In the genomic region with DNA sequence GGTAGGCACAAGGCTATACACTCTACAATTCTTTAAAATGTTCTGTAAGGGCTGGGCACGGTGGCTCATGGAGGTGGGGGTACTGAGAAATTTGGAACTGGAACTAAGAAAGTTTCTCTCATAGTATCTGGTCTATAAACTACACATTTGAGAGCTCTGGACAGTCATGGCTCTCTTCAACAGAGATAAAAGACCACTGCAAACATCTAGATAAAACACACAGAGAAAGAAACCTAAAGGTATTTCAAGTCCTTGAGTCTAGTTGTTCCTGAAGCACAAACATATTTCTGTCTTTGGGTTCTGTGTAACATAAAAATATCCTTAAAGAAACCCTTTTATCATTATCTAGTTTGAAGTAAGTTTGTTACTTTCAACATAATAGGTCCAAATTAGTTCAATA, we compare ENCODE assay signal across 25 cellular contexts. TPM values are rescaled to one million over a fixed set of nuclear protein-coding genes. Genes with fewer than 3 reads are reported as not detected.
A peak's percentile ranks its signal among the peaks of the same experiment; 100 is the strongest.
DNase-seq lines count a peak whose midpoint lies in the region; ATAC-seq and TF ChIP-seq lines count a peak whose summit lies in the region.
"Had no signal": no experiment of that assay in that cellular context is flagged by ENCODE, and none has a peak within 500 bp of the region (broad histone marks: within the 10 kb centered on the region; RNA-seq: fewer than 3 reads in every experiment).

No MANE protein-coding gene starts in this region.

- intact Hi-C loops in CD4-positive, alpha-beta T cell (cut with DNase I, micrococcal nuclease), result no loop called here
- intact Hi-C loops in dorsolateral prefrontal cortex (cut with DNase I), result no loop called here

- no peak overlapping the region for H3K4me3 Mint-ChIP-seq in CD4-positive, alpha-beta T cell
- H3K4me3 Mint-ChIP-seq in T-cell (no peak overlapping the region), osteocyte (ENCODE audit: unreplicated experiment) (no peak overlapping the region)
- H3K4me3 Mint-ChIP-seq: activated CD4-positive, alpha-beta T cell treated with anti-CD3 and anti-CD28 coated beads, Interleukin-2, amount 10 ng/mL, durations not matched to agents 24 days and 14 days; neural progenitor cell had no signal

- H3K27ac ChIP-seq in CD4-positive, alpha-beta T cell (ENCODE audit: low read depth, low read length), result no peak overlapping the region
- no peak overlapping the region for H3K27ac ChIP-seq in dorsolateral prefrontal cortex
- H3K27ac ChIP-seq: esophagus muscularis mucosa, neural progenitor cell, tibial artery, WERI-Rb-1 had no signal

- H3K27ac Mint-ChIP-seq in CD4-positive, alpha-beta T cell, result peak overlapping the region; percentile 74
- H3K27ac Mint-ChIP-seq in T-cell (peak overlapping the region; percentile 46 to 48), osteocyte (ENCODE audit: unreplicated experiment) (peak overlapping the region; percentile 82)
- H3K27ac Mint-ChIP-seq: activated CD4-positive, alpha-beta T cell treated with anti-CD3 and anti-CD28 coated beads, Interleukin-2, amount 10 ng/mL, durations not matched to agents 24 days and 14 days; neural progenitor cell had no signal

- no peak for ATAC-seq in CD4-positive, alpha-beta T cell (ENCODE audit: poor library complexity)
- ATAC-seq in T-cell (replicated peaks in 1 of 4), result no peak
- no peak for ATAC-seq in GM19455 (IDR thresholded peaks at IDR 0.05; ENCODE audit: unreplicated experiment)
- ATAC-seq: left lobe of liver had no signal

- no peaks in the 10 kb centered on the region for H3K27me3 ChIP-seq in CD4-positive, alpha-beta T cell (ENCODE audit: control insufficient read depth, insufficient read depth, low read length)
- H3K27me3 ChIP-seq in dorsolateral prefrontal cortex, result no peaks in the 10 kb centered on the region
- H3K27me3 ChIP-seq: BLaER1 treated with 17β-estradiol and CSF1 and Interleukin-3, amounts not matched to agents 10 nM and 100 nM; esophagus muscularis mucosa; neural progenitor cell; tibial artery had no signal

- DNase-seq in CD4-positive, alpha-beta T cell, result no peak
- no peak for DNase-seq in GM12865 (ENCODE audit: low read depth)
- DNase-seq in T-cell, result no peak
- no peak for DNase-seq in osteocyte (ENCODE audit: extremely low spot score, unreplicated experiment)
- no peak for DNase-seq in stimulated activated CD4-positive, alpha-beta T cell treated with anti-CD3 and anti-CD28 coated beads, Interleukin-4, amount 100 ng/mL, for 1 hour
- no peak for DNase-seq in dorsolateral prefrontal cortex
- DNase-seq: activated CD4-positive, alpha-beta T cell treated with anti-CD3 and anti-CD28 coated beads, Interleukin-2, amount 10 ng/mL, durations not matched to agents 24 days and 14 days; central memory CD4-positive, alpha-beta T cell; foreskin fibroblast; H7; head of caudate nucleus; mesenchymal stem cell; NCI-H146; NCI-H2107; NCI-H345; NCI-H748 treated with DMSO at 0.1 percent for 48 hours; SIG-M5; stimulated activated CD4-positive, alpha-beta T cell treated with anti-CD3 and anti-CD28 coated beads, Interleukin-2, amount 100 ng/mL, for 24 hours; tibial artery; WERI-Rb-1 had no signal

- no peaks in the 10 kb centered on the region for H3K27me3 Mint-ChIP-seq in CD4-positive, alpha-beta T cell
- H3K27me3 Mint-ChIP-seq in T-cell, result no peaks in the 10 kb centered on the region
- H3K27me3 Mint-ChIP-seq in osteocyte (ENCODE audit: unreplicated experiment), result no peaks in the 10 kb centered on the region
- H3K27me3 Mint-ChIP-seq: activated CD4-positive, alpha-beta T cell treated with anti-CD3 and anti-CD28 coated beads, Interleukin-2, amount 10 ng/mL, durations not matched to agents 24 days and 14 days had no signal

- no peak for TF ChIP-seq CTCF in CD4-positive, alpha-beta T cell (IDR thresholded peaks at IDR 0.05)
- TF ChIP-seq CTCF in GM12865 (IDR thresholded peaks at IDR 0.05; ENCODE audit: insufficient read depth, low read depth, low read length, missing control alignments) (no peak), osteocyte (IDR thresholded peaks at IDR 0.05) (no peak), dorsolateral prefrontal cortex (IDR thresholded peaks at IDR 0.05 in 54 of 56, conservative IDR thresholded peaks at IDR 0.05 in 2 of 56; ENCODE audit: low read depth in 1 of 56, partially characterized antibody in 56 of 56) (no peak)

- peaks cover 65% of the 10 kb centered on the region for H3K4me1 Mint-ChIP-seq in CD4-positive, alpha-beta T cell (ENCODE audit: low read depth)
- H3K4me1 Mint-ChIP-seq in T-cell (peaks cover 60 to 71% (median 68%) of the 10 kb centered on the region in 3 donors), osteocyte (ENCODE audit: unreplicated experiment) (peaks cover 66% of the 10 kb centered on the region)

- POLR2A ChIA-PET in CD4-positive, alpha-beta T cell (lab: Charles Lee), result interaction anchor here (1.3 kb wide), 1 partner anchor 13 kb away, joined by 3 read pairs; no protein-coding TSS in a partner anchor
- POLR2A ChIA-PET in T-cell (lab: Charles Lee), result no interaction called here

- no peaks in the 10 kb centered on the region for H3K9me3 ChIP-seq in CD4-positive, alpha-beta T cell (ENCODE audit: control insufficient read depth, low read length)
- H3K9me3 ChIP-seq: esophagus muscularis mucosa, tibial artery had no signal

- CTCF ChIA-PET in CD4-positive, alpha-beta T cell (lab: Charles Lee), result interaction anchor here (0.6 kb wide), 1 partner anchor 20 kb away, joined by 3 read pairs; no protein-coding TSS in a partner anchor
- CTCF ChIA-PET in T-cell (lab: Charles Lee), result no interaction called here

- peaks cover 4% of the 10 kb centered on the region for H3K36me3 Mint-ChIP-seq in CD4-positive, alpha-beta T cell (ENCODE audit: low read depth)
- H3K36me3 Mint-ChIP-seq in T-cell (peaks cover 6% of the 10 kb centered on the region), osteocyte (ENCODE audit: unreplicated experiment) (peaks cover 3% of the 10 kb centered on the region)

- H3K4me3 ChIP-seq in GM12865 (ENCODE audit: low read depth, low read length) (peak overlapping the region; percentile 45), dorsolateral prefrontal cortex (no peak overlapping the region)
- H3K4me3 ChIP-seq: BLaER1 treated with 17β-estradiol and CSF1 and Interleukin-3, amounts not matched to agents 10 nM and 100 nM; esophagus muscularis mucosa; neural progenitor cell; tibial artery had no signal

- no peaks in the 10 kb centered on the region for H3K9me3 Mint-ChIP-seq in CD4-positive, alpha-beta T cell
- H3K9me3 Mint-ChIP-seq in T-cell (no peaks in the 10 kb centered on the region), osteocyte (ENCODE audit: unreplicated experiment) (no peaks in the 10 kb centered on the region)
- H3K9me3 Mint-ChIP-seq: neural progenitor cell had no signal

RNA-seq across cellular contexts. Expression of a gene that starts 35.2 kb away (rescaled TPM):
- total RNA-seq in CD4-positive, alpha-beta T cell, result 10 to 100 TPM; 44.9 to 49.4 TPM
- total RNA-seq in T-cell, result 10 to 100 TPM; 61.0 to 76.6 (median 65.1) TPM
- total RNA-seq in osteocyte, result 47.3 and 50.2 TPM in 2 replicates
- total RNA-seq in dorsolateral prefrontal cortex, result 100 to 1,000 TPM in 71 of 120 experiments, 10 to 100 TPM in 49; 46.6 to 155 (median 106) TPM
